ENCODE assay signal across 2 cellular contexts in genomic region chr10:31650010-31650409, GRCh38.
TF ChIP-seq lines count a peak whose summit lies in the region.

No MANE protein-coding gene starts in this region.

TF ChIP-seq in liver, 16 proteins besides CTCF, POLR2A, EP300 and RAD21:
- no peak for TF ChIP-seq EGR1 (IDR thresholded peaks at IDR 0.05; ENCODE audit: low read depth in 2 of 2)
- TF ChIP-seq JUND (IDR thresholded peaks at IDR 0.05), result peak; percentile 28 to 76

TF ChIP-seq in HepG2, 621 proteins besides CTCF, POLR2A, EP300 and RAD21:
- TF ChIP-seq ZNF772 (CRISPR knock-in tag; IDR thresholded peaks at IDR 0.05) (no peak), WIZ (CRISPR knock-in tag; IDR thresholded peaks at IDR 0.05) (no peak), ZBTB3 (CRISPR knock-in tag; IDR thresholded peaks at IDR 0.05; ENCODE audit: borderline replicate concordance, low read depth) (no peak), ZBTB42 (CRISPR knock-in tag; IDR thresholded peaks at IDR 0.05) (no peak), KDM3A (CRISPR knock-in tag; IDR thresholded peaks at IDR 0.05; ENCODE audit: low read depth) (no peak), SNRNP70 (IDR thresholded peaks at IDR 0.05; ENCODE audit: low read depth, low read length) (no peak), SRF (IDR thresholded peaks at IDR 0.05; ENCODE audit: low read depth, low read length) (no peak), FOXJ3 (CRISPR knock-in tag; IDR thresholded peaks at IDR 0.05; ENCODE audit: borderline replicate concordance) (no peak), FOXO1 (CRISPR knock-in tag; IDR thresholded peaks at IDR 0.05) (no peak)
- TF ChIP-seq, protein P1, sequence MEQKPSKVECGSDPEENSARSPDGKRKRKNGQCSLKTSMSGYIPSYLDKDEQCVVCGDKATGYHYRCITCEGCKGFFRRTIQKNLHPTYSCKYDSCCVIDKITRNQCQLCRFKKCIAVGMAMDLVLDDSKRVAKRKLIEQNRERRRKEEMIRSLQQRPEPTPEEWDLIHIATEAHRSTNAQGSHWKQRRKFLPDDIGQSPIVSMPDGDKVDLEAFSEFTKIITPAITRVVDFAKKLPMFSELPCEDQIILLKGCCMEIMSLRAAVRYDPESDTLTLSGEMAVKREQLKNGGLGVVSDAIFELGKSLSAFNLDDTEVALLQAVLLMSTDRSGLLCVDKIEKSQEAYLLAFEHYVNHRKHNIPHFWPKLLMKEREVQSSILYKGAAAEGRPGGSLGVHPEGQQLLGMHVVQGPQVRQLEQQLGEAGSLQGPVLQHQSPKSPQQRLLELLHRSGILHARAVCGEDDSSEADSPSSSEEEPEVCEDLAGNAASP (CRISPR knock-in tag; IDR thresholded peaks at IDR 0.05; ENCODE audit: borderline replicate concordance), result no peak
